In genomic region chr2:10482460-10482859, GRCh38 we compare ENCODE assay signal across 1 cellular context.
TF ChIP-seq lines count a peak whose summit lies in the region.

No MANE protein-coding gene starts in this region.

TF ChIP-seq in HepG2, 621 proteins besides CTCF, POLR2A, EP300 and RAD21 (continued from another document and continues in another):
- 0 out of 2 replicates have a peak, but pooled peaks have one; percentile 51 for TF ChIP-seq ZBTB26 (CRISPR knock-in tag; IDR thresholded peaks at IDR 0.05; ENCODE audit: borderline replicate concordance)
- no peak for TF ChIP-seq MAFK (conservative IDR thresholded peaks at IDR 0.05 in 1 of 2, IDR thresholded peaks at IDR 0.05 in 1 of 2; ENCODE audit: low read length in 2 of 2)
- TF ChIP-seq YEATS4 (CRISPR knock-in tag; IDR thresholded peaks at IDR 0.05; ENCODE audit: borderline replicate concordance) = 0 out of 2 replicates have a peak, but pooled peaks have one; percentile 23
- no peak for TF ChIP-seq GPN1 (CRISPR knock-in tag; IDR thresholded peaks at IDR 0.05; ENCODE audit: borderline replicate concordance)
- TF ChIP-seq RARA (CRISPR knock-in tag; IDR thresholded peaks at IDR 0.05) = peak; percentile 51; the same call in 1 of the 2 replicates
- TF ChIP-seq, protein P1, sequence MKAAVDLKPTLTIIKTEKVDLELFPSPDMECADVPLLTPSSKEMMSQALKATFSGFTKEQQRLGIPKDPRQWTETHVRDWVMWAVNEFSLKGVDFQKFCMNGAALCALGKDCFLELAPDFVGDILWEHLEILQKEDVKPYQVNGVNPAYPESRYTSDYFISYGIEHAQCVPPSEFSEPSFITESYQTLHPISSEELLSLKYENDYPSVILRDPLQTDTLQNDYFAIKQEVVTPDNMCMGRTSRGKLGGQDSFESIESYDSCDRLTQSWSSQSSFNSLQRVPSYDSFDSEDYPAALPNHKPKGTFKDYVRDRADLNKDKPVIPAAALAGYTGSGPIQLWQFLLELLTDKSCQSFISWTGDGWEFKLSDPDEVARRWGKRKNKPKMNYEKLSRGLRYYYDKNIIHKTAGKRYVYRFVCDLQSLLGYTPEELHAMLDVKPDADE (CRISPR knock-in tag; IDR thresholded peaks at IDR 0.05) = no peak
- TF ChIP-seq, protein P2, sequence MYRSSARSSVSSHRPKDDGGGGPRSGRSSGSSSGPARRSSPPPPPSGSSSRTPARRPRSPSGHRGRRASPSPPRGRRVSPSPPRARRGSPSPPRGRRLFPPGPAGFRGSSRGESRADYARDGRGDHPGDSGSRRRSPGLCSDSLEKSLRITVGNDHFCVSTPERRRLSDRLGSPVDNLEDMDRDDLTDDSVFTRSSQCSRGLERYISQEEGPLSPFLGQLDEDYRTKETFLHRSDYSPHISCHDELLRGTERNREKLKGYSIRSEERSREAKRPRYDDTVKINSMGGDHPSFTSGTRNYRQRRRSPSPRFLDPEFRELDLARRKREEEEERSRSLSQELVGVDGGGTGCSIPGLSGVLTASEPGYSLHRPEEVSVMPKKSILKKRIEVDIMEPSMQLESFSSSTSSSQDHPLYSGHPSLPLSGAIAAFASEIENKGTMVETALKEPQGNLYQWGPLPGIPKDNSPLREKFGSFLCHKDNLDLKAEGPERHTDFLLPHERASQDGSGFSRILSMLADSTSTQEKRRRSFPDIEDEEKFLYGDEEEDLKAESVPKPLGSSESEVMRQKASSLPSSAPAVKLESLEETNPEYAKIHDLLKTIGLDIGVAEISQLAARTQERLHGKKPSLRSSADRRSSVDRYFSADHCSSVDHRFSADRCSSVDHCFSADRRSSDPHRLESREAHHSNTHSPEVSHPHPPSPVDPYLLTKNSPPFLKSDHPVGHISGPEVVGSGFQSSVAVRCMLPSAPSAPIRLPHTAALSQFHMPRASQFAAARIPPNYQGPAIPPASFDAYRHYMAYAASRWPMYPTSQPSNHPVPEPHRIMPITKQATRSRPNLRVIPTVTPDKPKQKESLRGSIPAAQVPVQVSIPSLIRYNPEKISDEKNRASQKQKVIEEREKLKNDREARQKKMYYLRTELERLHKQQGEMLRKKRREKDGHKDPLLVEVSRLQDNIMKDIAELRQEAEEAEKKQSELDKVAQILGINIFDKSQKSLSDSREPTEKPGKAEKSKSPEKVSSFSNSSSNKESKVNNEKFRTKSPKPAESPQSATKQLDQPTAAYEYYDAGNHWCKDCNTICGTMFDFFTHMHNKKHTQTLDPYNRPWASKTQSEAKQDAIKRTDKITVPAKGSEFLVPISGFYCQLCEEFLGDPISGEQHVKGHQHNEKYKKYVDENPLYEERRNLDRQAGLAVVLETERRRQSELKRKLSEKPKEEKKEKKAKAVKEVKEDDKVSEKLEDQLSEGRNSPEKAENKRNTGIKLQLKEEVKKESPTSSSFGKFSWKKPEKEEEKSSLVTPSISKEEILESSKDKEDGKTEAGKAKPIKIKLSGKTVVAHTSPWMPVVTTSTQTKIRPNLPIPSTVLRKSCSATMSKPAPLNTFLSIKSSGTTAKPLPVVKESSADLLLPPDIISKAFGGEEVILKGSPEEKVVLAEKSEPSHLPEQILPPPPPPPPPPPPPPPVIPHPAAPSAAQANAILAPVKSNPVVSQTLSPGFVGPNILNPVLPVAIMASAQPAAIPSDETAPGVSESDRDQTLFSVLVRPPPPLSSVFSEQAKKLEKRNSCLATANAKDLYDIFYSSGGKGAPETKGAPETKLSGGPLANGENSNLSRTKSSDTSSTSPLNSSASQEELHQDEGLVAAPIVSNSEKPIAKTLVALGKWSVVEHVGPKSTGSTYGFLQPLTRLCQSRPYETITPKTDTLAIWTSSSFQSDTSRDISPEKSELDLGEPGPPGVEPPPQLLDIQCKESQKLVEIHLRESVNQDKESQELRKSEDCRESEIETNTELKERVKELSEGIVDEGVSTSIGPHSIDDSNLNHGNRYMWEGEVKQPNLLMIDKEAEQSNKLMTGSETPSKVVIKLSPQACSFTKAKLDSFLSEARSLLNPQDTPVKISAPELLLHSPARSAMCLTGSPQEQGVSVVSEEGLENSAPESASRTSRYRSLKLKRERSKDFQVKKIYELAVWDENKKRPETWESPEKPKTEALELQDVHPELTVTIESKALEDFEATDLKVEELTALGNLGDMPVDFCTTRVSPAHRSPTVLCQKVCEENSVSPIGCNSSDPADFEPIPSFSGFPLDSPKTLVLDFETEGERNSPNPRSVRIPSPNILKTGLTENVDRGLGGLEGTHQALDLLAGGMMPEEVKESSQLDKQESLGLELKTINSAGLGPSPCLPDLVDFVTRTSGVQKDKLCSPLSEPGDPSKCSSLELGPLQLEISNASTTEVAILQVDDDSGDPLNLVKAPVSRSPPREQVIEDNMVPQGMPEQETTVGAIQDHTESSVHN (CRISPR knock-in tag; IDR thresholded peaks at IDR 0.05) = no peak
- TF ChIP-seq, protein P3, sequence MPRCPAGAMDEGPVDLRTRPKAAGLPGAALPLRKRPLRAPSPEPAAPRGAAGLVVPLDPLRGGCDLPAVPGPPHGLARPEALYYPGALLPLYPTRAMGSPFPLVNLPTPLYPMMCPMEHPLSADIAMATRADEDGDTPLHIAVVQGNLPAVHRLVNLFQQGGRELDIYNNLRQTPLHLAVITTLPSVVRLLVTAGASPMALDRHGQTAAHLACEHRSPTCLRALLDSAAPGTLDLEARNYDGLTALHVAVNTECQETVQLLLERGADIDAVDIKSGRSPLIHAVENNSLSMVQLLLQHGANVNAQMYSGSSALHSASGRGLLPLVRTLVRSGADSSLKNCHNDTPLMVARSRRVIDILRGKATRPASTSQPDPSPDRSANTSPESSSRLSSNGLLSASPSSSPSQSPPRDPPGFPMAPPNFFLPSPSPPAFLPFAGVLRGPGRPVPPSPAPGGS (CRISPR knock-in tag; IDR thresholded peaks at IDR 0.05) = no peak; the same call in 1 of the 2 replicates
- peak; percentile 67 for TF ChIP-seq GATAD2A (CRISPR knock-in tag; IDR thresholded peaks at IDR 0.05)
- TF ChIP-seq NCOA5 (CRISPR knock-in tag; IDR thresholded peaks at IDR 0.05) = no peak
- no peak for TF ChIP-seq ZNF768 (CRISPR knock-in tag; IDR thresholded peaks at IDR 0.05)
- no peak for TF ChIP-seq ZNF816 (CRISPR knock-in tag; IDR thresholded peaks at IDR 0.05; ENCODE audit: borderline replicate concordance)
- no peak for TF ChIP-seq ZNF30 (CRISPR knock-in tag; IDR thresholded peaks at IDR 0.05)
- no peak for TF ChIP-seq RFXAP (CRISPR knock-in tag; IDR thresholded peaks at IDR 0.05; ENCODE audit: borderline replicate concordance)
- no peak for TF ChIP-seq ATRX (CRISPR knock-in tag; IDR thresholded peaks at IDR 0.05; ENCODE audit: borderline replicate concordance)
- no peak for TF ChIP-seq ZNF546 (CRISPR knock-in tag; conservative IDR thresholded peaks at IDR 0.05)
- peak; percentile 73 for TF ChIP-seq ZEB1 (IDR thresholded peaks at IDR 0.05; ENCODE audit: insufficient replicate concordance, low read depth)
- TF ChIP-seq HNRNPL (IDR thresholded peaks at IDR 0.05; ENCODE audit: low read depth, low read length) = no peak
- no peak for TF ChIP-seq KDM2A (CRISPR knock-in tag; IDR thresholded peaks at IDR 0.05; ENCODE audit: borderline replicate concordance, low read depth)
- TF ChIP-seq U2AF2 (IDR thresholded peaks at IDR 0.05; ENCODE audit: low read depth, low read length) = no peak
- TF ChIP-seq MYNN (CRISPR knock-in tag; IDR thresholded peaks at IDR 0.05; ENCODE audit: low read depth) = no peak
- no peak for TF ChIP-seq FOXM1 (CRISPR knock-in tag; IDR thresholded peaks at IDR 0.05)
- TF ChIP-seq ZFP36L2 (CRISPR knock-in tag; IDR thresholded peaks at IDR 0.05) = no peak
- TF ChIP-seq ZNF234 (CRISPR knock-in tag; conservative IDR thresholded peaks at IDR 0.05) = no peak
- TF ChIP-seq, protein P4, sequence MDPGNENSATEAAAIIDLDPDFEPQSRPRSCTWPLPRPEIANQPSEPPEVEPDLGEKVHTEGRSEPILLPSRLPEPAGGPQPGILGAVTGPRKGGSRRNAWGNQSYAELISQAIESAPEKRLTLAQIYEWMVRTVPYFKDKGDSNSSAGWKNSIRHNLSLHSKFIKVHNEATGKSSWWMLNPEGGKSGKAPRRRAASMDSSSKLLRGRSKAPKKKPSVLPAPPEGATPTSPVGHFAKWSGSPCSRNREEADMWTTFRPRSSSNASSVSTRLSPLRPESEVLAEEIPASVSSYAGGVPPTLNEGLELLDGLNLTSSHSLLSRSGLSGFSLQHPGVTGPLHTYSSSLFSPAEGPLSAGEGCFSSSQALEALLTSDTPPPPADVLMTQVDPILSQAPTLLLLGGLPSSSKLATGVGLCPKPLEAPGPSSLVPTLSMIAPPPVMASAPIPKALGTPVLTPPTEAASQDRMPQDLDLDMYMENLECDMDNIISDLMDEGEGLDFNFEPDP (CRISPR knock-in tag; conservative IDR thresholded peaks at IDR 0.05) = no peak
- TF ChIP-seq MTA3 (CRISPR knock-in tag; IDR thresholded peaks at IDR 0.05) = no peak
- TF ChIP-seq MBNL3 (CRISPR knock-in tag; conservative IDR thresholded peaks at IDR 0.05) = no peak
- no peak for TF ChIP-seq JUN (CRISPR knock-in tag; IDR thresholded peaks at IDR 0.05)
- no peak for TF ChIP-seq ZNF747 (CRISPR knock-in tag; IDR thresholded peaks at IDR 0.05; ENCODE audit: borderline replicate concordance)
- peak; percentile 62; the same call in 1 of the 2 replicates for TF ChIP-seq HMG20A (CRISPR knock-in tag; IDR thresholded peaks at IDR 0.05; ENCODE audit: borderline replicate concordance)
- TF ChIP-seq ZNF607 (CRISPR knock-in tag; IDR thresholded peaks at IDR 0.05; ENCODE audit: borderline replicate concordance) = no peak
- no peak for TF ChIP-seq DNMT3B (CRISPR knock-in tag; conservative IDR thresholded peaks at IDR 0.05)
- TF ChIP-seq TOPORS (CRISPR knock-in tag; IDR thresholded peaks at IDR 0.05) = no peak
- TF ChIP-seq ZNF552 (CRISPR knock-in tag; IDR thresholded peaks at IDR 0.05; ENCODE audit: borderline replicate concordance) = no peak
- no peak for TF ChIP-seq ZNF101 (CRISPR knock-in tag; IDR thresholded peaks at IDR 0.05; ENCODE audit: borderline replicate concordance, low read depth)
- no peak for TF ChIP-seq GTF3A (CRISPR knock-in tag; conservative IDR thresholded peaks at IDR 0.05)
- no peak for TF ChIP-seq ZBTB40 (IDR thresholded peaks at IDR 0.05)
- no peak for TF ChIP-seq ZBTB40 (CRISPR knock-in tag; IDR thresholded peaks at IDR 0.05)
- TF ChIP-seq HDAC1 (CRISPR knock-in tag; IDR thresholded peaks at IDR 0.05) = peak; percentile 41; the same call in 1 of the 2 replicates
- TF ChIP-seq ZNF430 (CRISPR knock-in tag; IDR thresholded peaks at IDR 0.05) = no peak
- TF ChIP-seq KDM6A (CRISPR knock-in tag; IDR thresholded peaks at IDR 0.05; ENCODE audit: low read depth) = no peak
